25 cellular contexts compared by ENCODE assay signal in genomic region chr4:126742885-126743284, GRCh38.
DNase-seq lines count a peak whose midpoint lies in the region; ATAC-seq, FAIRE-seq and TF ChIP-seq lines count a peak whose summit lies in the region.
"Had no signal": no experiment of that assay in that cellular context is flagged by ENCODE, and none has a peak within 500 bp of the region (broad histone marks: within the 10 kb centered on the region; RNA-seq: fewer than 3 reads in every experiment).

No MANE protein-coding gene starts in this region.

- H4K20me1 ChIP-seq in KMS-11 (ENCODE audit: insufficient read depth) (no peaks in the 10 kb centered on the region), K562 (replicated peaks; ENCODE audit: control insufficient read depth, insufficient read depth, low read length) (no peaks in the 10 kb centered on the region)
- H4K20me1 ChIP-seq: BLaER1 had no signal

- H3K4me1 ChIP-seq in KMS-11 (ENCODE audit: low read depth, poor library complexity, severe bottlenecking): peaks cover 42% of the 10 kb centered on the region
- peaks cover 3 to 39% of the 10 kb centered on the region in 2 experiments; a peak in 3 of 5 replicates for H3K4me1 ChIP-seq in K562 (replicated peaks in 1 of 2; ENCODE audit: control insufficient read depth in 2 of 2, insufficient read depth in 2 of 2, low read length in 2 of 2)
- H3K4me1 ChIP-seq: BE2C, BLaER1 had no signal

- BruUV-seq in K562 (replicated peaks; lab: Mats Ljungman, UMichigan): no TSS peak

- no peak overlapping the region for H3K9ac ChIP-seq in KMS-11
- H3K9ac ChIP-seq in K562 (ENCODE audit: insufficient read depth in 1 of 2, low read depth in 2 of 2, low read length in 2 of 2): no peak overlapping the region; a peak in 1 of 4 replicates
- H3K9ac ChIP-seq: BLaER1 had no signal

- no peak for TF ChIP-seq CTCF in KMS-11 (conservative IDR thresholded peaks at IDR 0.05; ENCODE audit: low read depth, low read length)
- no peak for TF ChIP-seq CTCF in K562 (IDR thresholded peaks at IDR 0.05 in 2 of 3, conservative IDR thresholded peaks at IDR 0.05 in 1 of 3; ENCODE audit: insufficient read depth in 2 of 3, low read depth in 1 of 3, low read length in 3 of 3)

- CTCF ChIA-PET in K562 (lab: Yijun Ruan, JAX; ENCODE audit: low intra/inter-chr PET ratio): no interaction called here

- no peaks in the 10 kb centered on the region for H3K79me2 ChIP-seq in KMS-11 (ENCODE audit: insufficient read depth, low read depth)
- H3K79me2 ChIP-seq in K562 (ENCODE audit: control insufficient read depth, insufficient read depth, low read length): peaks cover 91% of the 10 kb centered on the region

- H3K9me3 ChIP-seq in K562 (replicated peaks; ENCODE audit: control insufficient read depth, insufficient read depth, low read depth, low read length): 0 out of 2 replicates have a peak, but pooled peaks cover 2% of the 10 kb centered on the region
- H3K9me3 ChIP-seq: BE2C, BLaER1 had no signal

- H2AFZ ChIP-seq in KMS-11 (ENCODE audit: low read depth): no peak overlapping the region
- no peak overlapping the region for H2AFZ ChIP-seq in K562 (ENCODE audit: low read depth, low read length)

- no peak for TF ChIP-seq POLR2A in K562 (conservative IDR thresholded peaks at IDR 0.05)

- no peak for FAIRE-seq in K562 (lab: Jason Lieb, UNC)
- FAIRE-seq: A204.1, GM12878, GM12892, GM18507 had no signal

- POLR2A ChIA-PET in K562 (lab: Yijun Ruan, JAX): interaction anchor here (1.1 to 1.5 kb wide), 2 partner anchors 9 to 13 kb away, joined by 3 to 7 read pairs; no protein-coding TSS in a partner anchor

- H3K27me3 ChIP-seq in KMS-11 (ENCODE audit: insufficient read depth, low read depth): no peaks in the 10 kb centered on the region
- no peaks in the 10 kb centered on the region for H3K27me3 ChIP-seq in K562 (ENCODE audit: control insufficient read depth in 2 of 2, insufficient read depth in 2 of 2, low read length in 2 of 2)
- H3K27me3 ChIP-seq: BE2C, BLaER1 had no signal

- 38% methylated on average over 1 of the region's 1 CpG for WGBS in K562 (ENCODE audit: insufficient coverage, low coverage, missing lambda C conversion rate)

- ATAC-seq in K562 (no peak), HG02759 (IDR thresholded peaks at IDR 0.05; ENCODE audit: unreplicated experiment) (no peak), GM21576 (IDR thresholded peaks at IDR 0.05; ENCODE audit: unreplicated experiment) (no peak)

- in situ Hi-C loops in K562 (cut with MboI): no loop called here

- H3K27ac ChIP-seq in KMS-11 (peak overlapping the region; percentile 51; the same call in 1 of the 2 replicates), K562 (ENCODE audit: extremely low read depth, low read depth, low read length) (peak overlapping the region; percentile 4; the same call in 2 of the 3 replicates)
- H3K27ac ChIP-seq: BLaER1 had no signal

- H3K36me3 ChIP-seq in KMS-11 (ENCODE audit: insufficient read depth) (no peaks in the 10 kb centered on the region), K562 (ENCODE audit: control insufficient read depth, insufficient read depth, low read length) (no peaks in the 10 kb centered on the region; the same call in 2 of the 3 replicates)
- H3K36me3 ChIP-seq: BE2C, BLaER1 had no signal

- no peak for DNase-seq in K562 (ENCODE audit: extremely low read depth in 1 of 4, low spot score in 3 of 4)
- DNase-seq in NCI-H2081 (lab: John Stamatoyannopoulos, UW): no peak
- DNase-seq: 8988T; ACHN; BE2C; C1 segment of cervical spinal cord; CD4-positive, alpha-beta memory T cell; CD4-positive, CD25-positive, alpha-beta regulatory T cell; CD8-positive, alpha-beta memory T cell; COR-L47; DMS 273 treated with DMSO at 0.1 percent for 48 hours; DMS153; DMS53; DMS79; DND-41; EL; GDM1 had no signal

- H3K4me3 ChIP-seq in KMS-11 (IDR thresholded peaks at IDR 0.05; ENCODE audit: insufficient read depth, low read depth, low read length): no peak overlapping the region
- H3K4me3 ChIP-seq in K562: no peak overlapping the region
- H3K4me3 ChIP-seq: BLaER1, GM12878 had no signal

- H3K4me2 ChIP-seq in KMS-11 (peak overlapping the region; percentile 92; the same call in 1 of the 2 replicates), K562 (ENCODE audit: insufficient read depth, low read length) (no peak overlapping the region)
- H3K4me2 ChIP-seq: BLaER1 had no signal

- intact Hi-C loops in K562 (cut with micrococcal nuclease): no loop called here

- no peak for TF ChIP-seq EP300 in K562 (IDR thresholded peaks at IDR 0.05; ENCODE audit: low read length)

- H3K9me1 ChIP-seq in K562 (ENCODE audit: control insufficient read depth, insufficient read depth, low read length): no peaks in the 10 kb centered on the region

- no peak for TF ChIP-seq RAD21 in K562 (CRISPR knock-in tag; conservative IDR thresholded peaks at IDR 0.05 in 1 of 2, IDR thresholded peaks at IDR 0.05 in 1 of 2)

TF ChIP-seq in K562, 482 proteins besides CTCF, POLR2A, EP300 and RAD21:
- TF ChIP-seq SETDB1 (IDR thresholded peaks at IDR 0.05; ENCODE audit: low read length) (no peak), MAFG (tag; conservative IDR thresholded peaks at IDR 0.05) (peak; percentile 19; the same call in 1 of the 2 replicates), ZNF316 (IDR thresholded peaks at IDR 0.05) (peak; percentile 79), C11orf30 (IDR thresholded peaks at IDR 0.05; ENCODE audit: low read depth) (peak; percentile 72)
